Comparison of ENCODE assay signal across 9 cellular contexts in genomic region chr1:9198538-9199361, GRCh38. TPM values are rescaled to one million over a fixed set of nuclear protein-coding genes. Genes with fewer than 3 reads are reported as not detected.
A peak's percentile ranks its signal among the peaks of the same experiment; 100 is the strongest.
DNase-seq lines count a peak whose midpoint lies in the region; ATAC-seq, FAIRE-seq and TF ChIP-seq lines count a peak whose summit lies in the region.
"Had no signal": no experiment of that assay in that cellular context is flagged by ENCODE, and none has a peak within 500 bp of the region (broad histone marks: within the 10 kb centered on the region; RNA-seq: fewer than 3 reads in every experiment).

No MANE protein-coding gene starts in this region.

- DNase-seq in endothelial cell of umbilical vein (ENCODE audit: low read depth, low spot score) (peak; percentile 43), neural crest cell (ENCODE audit: low read depth, low spot score) (peak; percentile 48), Caco-2 (no peak), H4 (ENCODE audit: low spot score) (no peak)
- no peak for DNase-seq in effector memory CD8-positive, alpha-beta T cell
- DNase-seq: Kasumi-1 had no signal

- TF ChIP-seq CTCF in endothelial cell of umbilical vein (IDR thresholded peaks at IDR 0.05; ENCODE audit: extremely low read depth in 1 of 2, insufficient read depth in 1 of 2, low read depth in 1 of 2, low read length in 2 of 2) (peak; percentile 15 to 49), neural crest cell (conservative IDR thresholded peaks at IDR 0.05) (peak; percentile 47), Caco-2 (IDR thresholded peaks at IDR 0.05; ENCODE audit: insufficient read depth in 1 of 2, low read depth in 1 of 2, low read length in 1 of 2, severe bottlenecking in 1 of 2, unreplicated experiment in 1 of 2) (no peak)

- peaks cover 59% of the 10 kb centered on the region for H3K27me3 ChIP-seq in BLaER1
- H3K27me3 ChIP-seq in HUES64 (ENCODE audit: insufficient read depth, low read length), result peaks cover 73% of the 10 kb centered on the region
- H3K27me3 ChIP-seq in endothelial cell of umbilical vein (ENCODE audit: control insufficient read depth in 2 of 2, insufficient read depth in 2 of 2, low read length in 2 of 2), result peaks cover 17 to 22% of the 10 kb centered on the region in 2 experiments
- no peaks in the 10 kb centered on the region for H3K27me3 ChIP-seq in Caco-2 (replicated peaks; ENCODE audit: control insufficient read depth, insufficient read depth, low read length)

- CTCF ChIA-PET in endothelial cell of umbilical vein (lab: Charles Lee), result interaction anchor here (0.6 to 5.7 kb wide), 5 partner anchors 12 to 88 kb away, joined by 4 to 84 read pairs (median 4); partner anchors contain the start of gene H6PD
- CTCF ChIA-PET in Caco-2 (lab: Charles Lee), result no interaction called here

- H3K4me2 ChIP-seq in BLaER1 (peak overlapping the region; percentile 87), endothelial cell of umbilical vein (ENCODE audit: insufficient read depth, low read length) (peak overlapping the region; percentile 28)

- H4K20me1 ChIP-seq in BLaER1 (peaks cover 33% of the 10 kb centered on the region), endothelial cell of umbilical vein (replicated peaks; ENCODE audit: control insufficient read depth, extremely low read depth, insufficient read depth, low read length) (no peaks in the 10 kb centered on the region)

- H3K9me1 ChIP-seq in endothelial cell of umbilical vein (replicated peaks; ENCODE audit: control insufficient read depth, extremely low read depth, insufficient read depth, low read length), result no peaks in the 10 kb centered on the region

- H3K4me3 Mint-ChIP-seq in neural crest cell, result no peak overlapping the region
- no peak overlapping the region for H3K4me3 Mint-ChIP-seq in Caco-2 (ENCODE audit: unreplicated experiment)
- no peak overlapping the region for H3K4me3 Mint-ChIP-seq in effector memory CD8-positive, alpha-beta T cell

- H3K36me3 ChIP-seq in BLaER1 (no peaks in the 10 kb centered on the region), HUES64 (ENCODE audit: insufficient read depth, low read length) (no peaks in the 10 kb centered on the region), endothelial cell of umbilical vein (ENCODE audit: control insufficient read depth in 2 of 2, extremely low read depth in 1 of 2, insufficient read depth in 2 of 2, low read length in 2 of 2) (no peaks in the 10 kb centered on the region), Caco-2 (ENCODE audit: control insufficient read depth, insufficient read depth, low read length) (no peaks in the 10 kb centered on the region)

- peak overlapping the region; percentile 56 for H2AFZ ChIP-seq in endothelial cell of umbilical vein (ENCODE audit: low read depth, low read length)

- no peaks in the 10 kb centered on the region for H3K9me3 ChIP-seq in BLaER1
- H3K9me3 ChIP-seq in HUES64 (ENCODE audit: insufficient read depth, low read depth, low read length), result no peaks in the 10 kb centered on the region
- H3K9me3 ChIP-seq in endothelial cell of umbilical vein (replicated peaks; ENCODE audit: control insufficient read depth, insufficient read depth, low read length), result no peaks in the 10 kb centered on the region
- H3K9me3 ChIP-seq in Caco-2, result no peaks in the 10 kb centered on the region

- no peaks in the 10 kb centered on the region for H3K79me2 ChIP-seq in endothelial cell of umbilical vein (ENCODE audit: control insufficient read depth, insufficient read depth, low read length)

- no peak overlapping the region for H3K27ac Mint-ChIP-seq in neural crest cell (ENCODE audit: unreplicated experiment)
- no peak overlapping the region for H3K27ac Mint-ChIP-seq in Caco-2 (ENCODE audit: unreplicated experiment)
- H3K27ac Mint-ChIP-seq in effector memory CD8-positive, alpha-beta T cell, result no peak overlapping the region

- intact Hi-C loops in endothelial cell of umbilical vein (cut with micrococcal nuclease) (loop anchor here (5.0 to 10.0 kb wide), 3 partner anchors 34 to 194 kb away; partner anchors contain the start of genes GPR157 and H6PD), Caco-2 (cut with micrococcal nuclease; ENCODE audit: unreplicated experiment) (no loop called here)

- TF ChIP-seq POLR2A in endothelial cell of umbilical vein (IDR thresholded peaks at IDR 0.05; ENCODE audit: low read depth, low read length), result no peak

- FAIRE-seq in endothelial cell of umbilical vein (lab: Jason Lieb, UNC), result peak; percentile 82

- WGBS in HUES64, result 15% methylated on average over 54 of the region's 54 CpGs

- BruUV-seq in endothelial cell of umbilical vein (replicated peaks; lab: Mats Ljungman, UMichigan), result no TSS peak
- BruUV-seq in Caco-2 (replicated peaks; lab: Mats Ljungman, UMichigan), result no TSS peak

- no peak for ATAC-seq in GM19395 (IDR thresholded peaks at IDR 0.05; ENCODE audit: unreplicated experiment)
- no peak for ATAC-seq in effector memory CD8-positive, alpha-beta T cell (replicated peaks)

- dilution Hi-C loops in endothelial cell of umbilical vein (cut with MboI; ENCODE audit: extremely low pct_ligation_motif_present, low sequenced_read_pairs), result no loop called here

- H3K9me3 Mint-ChIP-seq in neural crest cell (no peaks in the 10 kb centered on the region), Caco-2 (ENCODE audit: unreplicated experiment) (no peaks in the 10 kb centered on the region)
- no peaks in the 10 kb centered on the region for H3K9me3 Mint-ChIP-seq in effector memory CD8-positive, alpha-beta T cell

- H3K27ac ChIP-seq in BLaER1 (no peak overlapping the region), HUES64 (ENCODE audit: low read depth, low read length) (no peak overlapping the region), endothelial cell of umbilical vein (ENCODE audit: insufficient read depth, low read depth, low read length) (no peak overlapping the region)

- H3K27me3 Mint-ChIP-seq in neural crest cell (ENCODE audit: low read depth), result peaks cover 81% of the 10 kb centered on the region
- no peaks in the 10 kb centered on the region for H3K27me3 Mint-ChIP-seq in Caco-2 (ENCODE audit: insufficient read depth, unreplicated experiment)
- H3K27me3 Mint-ChIP-seq in effector memory CD8-positive, alpha-beta T cell, result peaks cover 78 to 86% of the 10 kb centered on the region in 2 donors

- H3K9ac ChIP-seq in BLaER1 (no peak overlapping the region), HUES64 (ENCODE audit: low read depth, low read length) (no peak overlapping the region), endothelial cell of umbilical vein (replicated peaks; ENCODE audit: extremely low read depth, insufficient read depth, low read length) (no peak overlapping the region)

- H3K4me1 Mint-ChIP-seq in neural crest cell (peaks cover 34% of the 10 kb centered on the region), Caco-2 (ENCODE audit: low read depth, unreplicated experiment) (no peaks in the 10 kb centered on the region)
- H3K4me1 Mint-ChIP-seq in effector memory CD8-positive, alpha-beta T cell (ENCODE audit: low read depth in 2 of 2), result peaks cover 26 to 28% of the 10 kb centered on the region in 2 donors

- H3K4me1 ChIP-seq in BLaER1, result peaks cover 52% of the 10 kb centered on the region
- H3K4me1 ChIP-seq in HUES64 (ENCODE audit: insufficient read depth, low read length), result peaks cover 9% of the 10 kb centered on the region; the same call in 1 of the 2 replicates
- peaks cover 23% of the 10 kb centered on the region for H3K4me1 ChIP-seq in endothelial cell of umbilical vein (ENCODE audit: control insufficient read depth, extremely low read depth, insufficient read depth, low read length)
- H3K4me1 ChIP-seq in Caco-2, result peaks cover 16% of the 10 kb centered on the region

- H3K36me3 Mint-ChIP-seq in neural crest cell (ENCODE audit: low read depth), result no peaks in the 10 kb centered on the region
- H3K36me3 Mint-ChIP-seq in Caco-2 (ENCODE audit: insufficient read depth, unreplicated experiment), result no peaks in the 10 kb centered on the region
- H3K36me3 Mint-ChIP-seq in effector memory CD8-positive, alpha-beta T cell (ENCODE audit: insufficient read depth), result no peaks in the 10 kb centered on the region

- POLR2A ChIA-PET in endothelial cell of umbilical vein (lab: Charles Lee), result no interaction called here
- POLR2A ChIA-PET in Caco-2 (lab: Charles Lee), result no interaction called here

- H3K4me3 ChIP-seq in BLaER1 (no peak overlapping the region), HUES64 (ENCODE audit: low read length) (peak overlapping the region; percentile 50), endothelial cell of umbilical vein (replicated peaks in 1 of 3; ENCODE audit: insufficient read depth in 1 of 3, low read depth in 1 of 3, low read length in 3 of 3) (no peak overlapping the region), Caco-2 (ENCODE audit: low read depth, low read length) (no peak overlapping the region)

TF ChIP-seq in endothelial cell of umbilical vein, 7 proteins besides CTCF, POLR2A, EP300 and RAD21:
- no peak for TF ChIP-seq JUN (IDR thresholded peaks at IDR 0.05; ENCODE audit: borderline replicate concordance, insufficient read depth, insufficient read length, low read depth)
- no peak for TF ChIP-seq POLR2AphosphoS5 (IDR thresholded peaks at IDR 0.05; ENCODE audit: insufficient read depth, low read depth, low read length)
- TF ChIP-seq MYC (IDR thresholded peaks at IDR 0.05; ENCODE audit: low read depth, low read length), result no peak
- TF ChIP-seq MAX (IDR thresholded peaks at IDR 0.05; ENCODE audit: insufficient read depth, insufficient read length), result no peak
- TF ChIP-seq EZH2 (IDR thresholded peaks at IDR 0.05; ENCODE audit: borderline replicate concordance, low read depth, low read length, severe bottlenecking), result no peak
- no peak for TF ChIP-seq FOS (IDR thresholded peaks at IDR 0.05; ENCODE audit: borderline replicate concordance, insufficient read depth, low read length)
- TF ChIP-seq GATA2 (IDR thresholded peaks at IDR 0.05; ENCODE audit: insufficient read depth, insufficient read length, low read depth, low read length), result no peak
TF ChIP-seq in endothelial cell of umbilical vein: peak in this region for 0.

RNA-seq across cellular contexts. Expression of gene H6PD, which starts 35.8 kb away (rescaled TPM):
- polyA plus RNA-seq in HUES64 (2013, experiment 1 of 2), result 3.1 TPM
- polyA plus RNA-seq in HUES64 (2013, experiment 2 of 2), result 5.7 TPM
- total RNA-seq in endothelial cell of umbilical vein (29.0 and 40.1 TPM in 2 replicates), neural crest cell (23.4 and 23.9 TPM in 2 replicates), Caco-2 (2022) (10.1 and 13.0 TPM in 2 replicates)
- 24.5 and 26.9 TPM in 2 replicates for polyA plus RNA-seq in endothelial cell of umbilical vein
- 22.5 and 26.8 TPM in 2 replicates for polyA plus RNA-seq in endothelial cell of umbilical vein (2011; cell fraction: cytosol; rRNA removed)
- polyA plus RNA-seq in endothelial cell of umbilical vein (2011; cell fraction: nucleus; rRNA removed), result 19.4 and 21.4 TPM in 2 replicates
- 20.4 and 21.0 TPM in 2 replicates for polyA plus RNA-seq in endothelial cell of umbilical vein (2012)
- 31.0 and 33.4 TPM in 2 replicates for polyA minus RNA-seq in endothelial cell of umbilical vein
- polyA minus RNA-seq in endothelial cell of umbilical vein (2011; cell fraction: cytosol; rRNA and poly(A)+ RNA removed), result 3.4 TPM
- 11.2 and 11.9 TPM in 2 replicates for polyA minus RNA-seq in endothelial cell of umbilical vein (2011; cell fraction: nucleus; rRNA and poly(A)+ RNA removed)
- 10.0 and 10.3 TPM in 2 replicates for total RNA-seq in H4 (2014; rRNA removed; shearing (Covaris generic))

Comparison
In these comparisons a context has a peak if more than half of its experiments do, and no peak if none do; other contexts are left out.
1. DNase-seq: peak in endothelial cell of umbilical vein (single experiment) and neural crest cell (single experiment); none in Caco-2 (0 of 2), effector memory CD8-positive, alpha-beta T cell (0 of 3) and H4 (single experiment).
2. CTCF ChIP-seq: peak in endothelial cell of umbilical vein (2 of 2) and neural crest cell (single experiment); none in Caco-2 (0 of 2).